ENCODE assay signal across 14 cellular contexts in genomic region chr1:86231076-86231475, GRCh38.
"Had no signal": no experiment of that assay in that cellular context is flagged by ENCODE, and none has a peak within 500 bp of the region (broad histone marks: within the 10 kb centered on the region; RNA-seq: fewer than 3 reads in every experiment).

No MANE protein-coding gene starts in this region.

- H3K27me3 ChIP-seq: ovary, testis had no signal

- H3K4me1 ChIP-seq: testis had no signal

- H3K4me3 Mint-ChIP-seq: brain; central memory CD8-positive, alpha-beta T cell; neural crest cell; stimulated activated naive CD8-positive, alpha-beta T cell treated with anti-CD3 and anti-CD28 coated beads, Interleukin-15, amount 100 ng/mL, for 72 hours had no signal

- H3K4me3 ChIP-seq: ovary, testis had no signal

- H3K4me1 Mint-ChIP-seq: central memory CD8-positive, alpha-beta T cell; neural crest cell; stimulated activated naive CD8-positive, alpha-beta T cell treated with anti-CD3 and anti-CD28 coated beads, Interleukin-15, amount 100 ng/mL, for 72 hours had no signal

- DNase-seq: activated T-cell treated with anti-CD3 and anti-CD28 coated beads, Interleukin-2, amount 50 U/mL, for 1 hour; amniotic stem cell; cortex of kidney; effector memory CD4-positive, alpha-beta T cell; hippocampal formation; ovary; stimulated activated CD4-positive, alpha-beta T cell treated with anti-CD3 and anti-CD28 coated beads, Interleukin-15, amount 100 ng/mL, for 24 hours; stimulated activated CD4-positive, alpha-beta T cell treated with anti-CD3 and anti-CD28 coated beads, Interleukin-4, amount 100 ng/mL, for 24 hours; stimulated activated naive CD8-positive, alpha-beta T cell treated with anti-CD3 and anti-CD28 coated beads, Interleukin-15, amount 100 ng/mL, for 72 hours; testis had no signal

- H3K27me3 Mint-ChIP-seq: central memory CD8-positive, alpha-beta T cell; stimulated activated naive CD8-positive, alpha-beta T cell treated with anti-CD3 and anti-CD28 coated beads, Interleukin-15, amount 100 ng/mL, for 72 hours had no signal

- H3K36me3 Mint-ChIP-seq: activated naive CD4-positive, alpha-beta T cell treated with anti-CD3 and anti-CD28 coated beads, Interleukin-2, amount 50 U/mL, for 72 hours; brain had no signal

- H3K9me3 Mint-ChIP-seq: neural crest cell had no signal

- H3K27ac ChIP-seq: ovary, testis had no signal

- H3K36me3 ChIP-seq: ovary had no signal

- ATAC-seq: activated naive CD4-positive, alpha-beta T cell treated with anti-CD3 and anti-CD28 coated beads, Interleukin-2, amount 50 U/mL, for 72 hours; stimulated activated naive CD8-positive, alpha-beta T cell treated with anti-CD3 and anti-CD28 coated beads, Interleukin-15, amount 100 ng/mL, for 72 hours had no signal

- H3K9me3 ChIP-seq: ovary, testis had no signal

- H3K27ac Mint-ChIP-seq: activated naive CD4-positive, alpha-beta T cell treated with anti-CD3 and anti-CD28 coated beads, Interleukin-2, amount 50 U/mL, for 72 hours; stimulated activated naive CD8-positive, alpha-beta T cell treated with anti-CD3 and anti-CD28 coated beads, Interleukin-15, amount 100 ng/mL, for 72 hours had no signal
